In genomic region chr1:108064255-108064654, GRCh38 we compare ENCODE assay signal across 23 cellular contexts.
"Had no signal": no experiment of that assay in that cellular context is flagged by ENCODE, and none has a peak within 500 bp of the region (broad histone marks: within the 10 kb centered on the region; RNA-seq: fewer than 3 reads in every experiment).

No MANE protein-coding gene starts in this region.

- H3K4me2 ChIP-seq: neural progenitor cell had no signal

- H3K9me3 ChIP-seq: ovary, right lobe of liver, suprapubic skin, testis, upper lobe of right lung had no signal

- H3K9ac ChIP-seq: neural progenitor cell, parathyroid adenoma had no signal

- H3K79me2 ChIP-seq: parathyroid adenoma had no signal

- H3K27ac ChIP-seq: neural progenitor cell, ovary, parathyroid adenoma, psoas muscle, right lobe of liver, sigmoid colon, suprapubic skin, testis, tibial artery, transverse colon, upper lobe of right lung, uterus had no signal

- FAIRE-seq: small intestine had no signal

- H3K27me3 ChIP-seq: neural progenitor cell, ovary, right lobe of liver, sigmoid colon, suprapubic skin, testis, tibial artery, transverse colon, upper lobe of right lung, uterus had no signal

- H2AFZ ChIP-seq: neural progenitor cell, parathyroid adenoma had no signal

- H3K4me1 ChIP-seq: neural progenitor cell, parathyroid adenoma, psoas muscle, right lobe of liver, sigmoid colon, testis, tibial artery, transverse colon, uterus had no signal

- ATAC-seq: natural killer cell, psoas muscle, right cardiac atrium had no signal

- H3K4me3 ChIP-seq: neural progenitor cell, ovary, psoas muscle, right lobe of liver, sigmoid colon, suprapubic skin, testis, tibial artery, transverse colon, upper lobe of right lung, uterus had no signal

- H3K36me3 ChIP-seq: neural progenitor cell, ovary, right lobe of liver, sigmoid colon, suprapubic skin, tibial artery, transverse colon, upper lobe of right lung, uterus had no signal

- DNase-seq: natural killer cell; occipital lobe; ovary; posterior cingulate gyrus; psoas muscle; right cardiac atrium; right lobe of liver; sigmoid colon; small intestine; stimulated activated CD4-positive, alpha-beta T cell treated with anti-CD3 and anti-CD28 coated beads, Interleukin-15, amount 100 ng/mL, for 24 hours; stimulated activated CD4-positive, alpha-beta T cell treated with anti-CD3 and anti-CD28 coated beads, Interleukin-2, amount 100 ng/mL, for 24 hours; stimulated activated CD4-positive, alpha-beta T cell treated with anti-CD3 and anti-CD28 coated beads, Interleukin-2, amount 100 ng/mL, for 48 hours; stimulated activated CD4-positive, alpha-beta T cell treated with anti-CD3 and anti-CD28 coated beads, Interleukin-4, amount 100 ng/mL, for 24 hours; stimulated activated naive CD4-positive, alpha-beta T cell treated with Interleukin-2 at 50 U/mL for 16 hours; substantia nigra; testis; tibial artery; transverse colon; upper lobe of right lung; uterus had no signal
